In genomic region chr6:14601490-14601889, GRCh38 we compare ENCODE assay signal across 2 cellular contexts.
TF ChIP-seq lines count a peak whose summit lies in the region.

No MANE protein-coding gene starts in this region.

TF ChIP-seq in SK-N-SH, 30 proteins besides CTCF, POLR2A, EP300 and RAD21 (continued from another document):
- TF ChIP-seq MAX (IDR thresholded peaks at IDR 0.05; ENCODE audit: low read depth) (no peak), FOXM1 (IDR thresholded peaks at IDR 0.05; ENCODE audit: low read depth) (no peak), SIN3A (IDR thresholded peaks at IDR 0.05; ENCODE audit: borderline replicate concordance, low read depth, low read length) (no peak), MEF2A (IDR thresholded peaks at IDR 0.05; ENCODE audit: borderline replicate concordance, low read depth) (no peak), PBX3 (IDR thresholded peaks at IDR 0.05) (no peak), YY1 (IDR thresholded peaks at IDR 0.05; ENCODE audit: low read depth) (no peak)

TF ChIP-seq in SK-N-SH treated with all-trans-retinoic acid at 6 μM for 48 hours, 23 proteins besides CTCF, POLR2A, EP300 and RAD21 (continued from another document):
- TF ChIP-seq CREB5 (CRISPR knock-in tag; IDR thresholded peaks at IDR 0.05; ENCODE audit: low read depth) (no peak), PATZ1 (CRISPR knock-in tag; IDR thresholded peaks at IDR 0.05; ENCODE audit: borderline replicate concordance) (no peak), ZFP3 (CRISPR knock-in tag; IDR thresholded peaks at IDR 0.05) (no peak), RARB (CRISPR knock-in tag; IDR thresholded peaks at IDR 0.05) (no peak), TCF4 (CRISPR knock-in tag; IDR thresholded peaks at IDR 0.05; ENCODE audit: borderline replicate concordance) (no peak)
